1 cellular context compared by ENCODE assay signal in genomic region chr3:149848688-149849087, GRCh38.
TF ChIP-seq lines count a peak whose summit lies in the region.

No MANE protein-coding gene starts in this region.

TF ChIP-seq in GM23338, 12 proteins besides CTCF, POLR2A, EP300 and RAD21:
- TF ChIP-seq ZNF462 (CRISPR knock-in tag; IDR thresholded peaks at IDR 0.05) (no peak), REST (IDR thresholded peaks at IDR 0.05; ENCODE audit: unreplicated experiment) (no peak), EZH2 (IDR thresholded peaks at IDR 0.05; ENCODE audit: low read depth, unreplicated experiment) (no peak), CREB1 (CRISPR knock-in tag; IDR thresholded peaks at IDR 0.05; ENCODE audit: low read depth) (no peak), ZNF331 (CRISPR knock-in tag; IDR thresholded peaks at IDR 0.05; ENCODE audit: low read depth) (no peak), NANOG (IDR thresholded peaks at IDR 0.05; ENCODE audit: borderline replicate concordance) (no peak), POLR2AphosphoS5 (IDR thresholded peaks at IDR 0.05; ENCODE audit: low read depth) (no peak), ETS1 (IDR thresholded peaks at IDR 0.05) (no peak), ZNF114 (CRISPR knock-in tag; IDR thresholded peaks at IDR 0.05) (no peak), JUNB (IDR thresholded peaks at IDR 0.05; ENCODE audit: unreplicated experiment) (no peak), EZH2phosphoT487 (IDR thresholded peaks at IDR 0.05; ENCODE audit: unreplicated experiment) (no peak), STAT1 (IDR thresholded peaks at IDR 0.05; ENCODE audit: unreplicated experiment) (no peak)
TF ChIP-seq in GM23338: peak in this region for 0.
